ENCODE assay signal across 23 cellular contexts in genomic region chr3:128823638-128824037, GRCh38. TPM values are rescaled to one million over a fixed set of nuclear protein-coding genes. Genes with fewer than 3 reads are reported as not detected.
A peak's percentile ranks its signal among the peaks of the same experiment; 100 is the strongest.
DNase-seq lines count a peak whose midpoint lies in the region; ATAC-seq and TF ChIP-seq lines count a peak whose summit lies in the region.
"Had no signal": no experiment of that assay in that cellular context is flagged by ENCODE, and none has a peak within 500 bp of the region (broad histone marks: within the 10 kb centered on the region; RNA-seq: fewer than 3 reads in every experiment).

No MANE protein-coding gene starts in this region.

- no peak overlapping the region for H3K27ac ChIP-seq in SK-N-SH (ENCODE audit: low read depth in 2 of 2, low read length in 1 of 2)
- H3K27ac ChIP-seq: 22Rv1, brain microvascular endothelial cell, upper lobe of left lung had no signal

- no peak overlapping the region for H3K4me2 ChIP-seq in SK-N-SH

- H3K27ac Mint-ChIP-seq in activated T-helper 17 cell treated with anti-CD3 and anti-CD28 coated beads, Interleukin-2, amount 50 U/mL, for 72 hours = peak overlapping the region; percentile 71
- H3K27ac Mint-ChIP-seq in stimulated activated naive B cell treated with anti-CD40 and anti-IgM and Interleukin-4, amounts not matched to agents 10 μg/mL and 1 μg/mL and 100 μg/mL, for 72 hours = peak overlapping the region; percentile 90
- H3K27ac Mint-ChIP-seq: activated CD4-positive, alpha-beta memory T cell treated with anti-CD3 and anti-CD28 coated beads, Interleukin-2, amount 10 ng/mL, durations not matched to agents 7 days and 5 days had no signal

- H3K27me3 ChIP-seq in SK-N-SH (ENCODE audit: insufficient read depth) = no peaks in the 10 kb centered on the region
- H3K27me3 ChIP-seq: brain microvascular endothelial cell, upper lobe of left lung had no signal

- no peak for TF ChIP-seq CTCF in SK-N-SH (IDR thresholded peaks at IDR 0.05)

- H3K36me3 Mint-ChIP-seq in activated T-helper 17 cell treated with anti-CD3 and anti-CD28 coated beads, Interleukin-2, amount 50 U/mL, for 72 hours (ENCODE audit: low read depth) = peaks cover 18% of the 10 kb centered on the region
- H3K36me3 Mint-ChIP-seq in stimulated activated naive B cell treated with anti-CD40 and anti-IgM and Interleukin-4, amounts not matched to agents 10 μg/mL and 1 μg/mL and 100 μg/mL, for 72 hours = peaks cover 24 to 41% of the 10 kb centered on the region in 2 donors

- peaks cover 7% of the 10 kb centered on the region for H3F3A ChIP-seq in SK-N-SH (replicated peaks; ENCODE audit: insufficient read depth)

- H3K36me3 ChIP-seq in SK-N-SH (replicated peaks in 1 of 2; ENCODE audit: control insufficient read depth in 1 of 2, insufficient read depth in 2 of 2, low read length in 1 of 2) = peaks cover 11 to 12% of the 10 kb centered on the region in 2 experiments

- ATAC-seq in SK-N-SH treated with all-trans-retinoic acid at 6 μM for 48 hours = peak; percentile 34
- no peak for ATAC-seq in activated T-helper 17 cell treated with anti-CD3 and anti-CD28 coated beads, Interleukin-2, amount 50 U/mL, for 72 hours (replicated peaks)
- ATAC-seq in left lobe of liver = peak; percentile 59
- ATAC-seq in stimulated activated naive B cell treated with anti-CD40 and anti-IgM and Interleukin-4, amounts not matched to agents 10 μg/mL and 1 μg/mL and 100 μg/mL, for 72 hours (replicated peaks) = no peak

- no peaks in the 10 kb centered on the region for H3K79me2 ChIP-seq in SK-N-SH (ENCODE audit: insufficient read depth)

- POLR2A ChIA-PET in SK-N-SH (lab: Yijun Ruan, JAX) = no interaction called here

- CTCF ChIA-PET in SK-N-SH (lab: Yijun Ruan, JAX) = interaction anchor here (1.1 to 2.1 kb wide), 2 partner anchors 28 to 143 kb away, joined by 4 to 8 read pairs; no protein-coding TSS in a partner anchor

- H3K9ac ChIP-seq in SK-N-SH = no peak overlapping the region

- H3K4me3 ChIP-seq in SK-N-SH (ENCODE audit: low read depth in 2 of 2, low read length in 1 of 2) = no peak overlapping the region
- H3K4me3 ChIP-seq: upper lobe of left lung had no signal

- H3K4me1 ChIP-seq in SK-N-SH (ENCODE audit: control insufficient read depth in 1 of 2, insufficient read depth in 2 of 2, low read depth in 1 of 2, low read length in 1 of 2) = no peaks in the 10 kb centered on the region
- H3K4me1 ChIP-seq: upper lobe of left lung had no signal

- H2AFZ ChIP-seq in SK-N-SH (ENCODE audit: low read depth) = no peak overlapping the region

- no peaks in the 10 kb centered on the region for H3K9me3 Mint-ChIP-seq in activated T-helper 17 cell treated with anti-CD3 and anti-CD28 coated beads, Interleukin-2, amount 50 U/mL, for 72 hours
- H3K9me3 Mint-ChIP-seq in stimulated activated naive B cell treated with anti-CD40 and anti-IgM and Interleukin-4, amounts not matched to agents 10 μg/mL and 1 μg/mL and 100 μg/mL, for 72 hours = no peaks in the 10 kb centered on the region
- H3K9me3 Mint-ChIP-seq: activated CD4-positive, alpha-beta memory T cell treated with anti-CD3 and anti-CD28 coated beads, Interleukin-2, amount 10 ng/mL, durations not matched to agents 7 days and 5 days; activated naive CD4-positive, alpha-beta T cell treated with anti-CD3 and anti-CD28 coated beads, Interleukin-2, amount 50 U/mL, for 72 hours; activated T-cell treated with anti-CD3 and anti-CD28 coated beads, Interleukin-2, amount 50 U/mL, for 4 hours had no signal

- no peaks in the 10 kb centered on the region for H3K9me3 ChIP-seq in SK-N-SH
- H3K9me3 ChIP-seq: upper lobe of left lung had no signal

- DNase-seq in SK-N-SH (no peak), left lobe of liver (ENCODE audit: low spot score) (no peak), DMS114 treated with DMSO at 0.1 percent for 48 hours (lab: John Stamatoyannopoulos, UW; ENCODE audit: unreplicated experiment) (no peak), Ammon's horn (ENCODE audit: low spot score) (no peak)
- DNase-seq in stimulated activated naive B cell treated with anti-CD40 and anti-IgM and Interleukin-4, amounts not matched to agents 10 μg/mL and 1 μg/mL and 100 μg/mL, for 72 hours = no peak
- DNase-seq in stimulated activated naive CD4-positive, alpha-beta T cell (lab: John Stamatoyannopoulos, UW) = no peak
- DNase-seq: activated CD4-positive, alpha-beta memory T cell treated with anti-CD3 and anti-CD28 coated beads, Interleukin-2, amount 10 ng/mL, durations not matched to agents 7 days and 5 days; activated T-cell treated with anti-CD3 and anti-CD28 coated beads, Interleukin-2, amount 50 U/mL, for 4 hours; brain microvascular endothelial cell; Calu3; foreskin melanocyte; Kasumi-1; NCI-H1092 treated with DMSO at 0.1 percent for 48 hours; NCI-H2081 treated with DMSO at 0.1 percent for 48 hours; NCI-H526; SHP77; T-helper 2 cell; upper lobe of left lung had no signal

- WGBS in SK-N-SH (ENCODE audit: low lambda C conversion rate) = 83% methylated on average over 1 of the region's 3 CpGs

- TF ChIP-seq RAD21 in SK-N-SH (IDR thresholded peaks at IDR 0.05; ENCODE audit: low read length) = no peak

- H3K9me2 ChIP-seq in SK-N-SH = no peaks in the 10 kb centered on the region

- H3K27me3 Mint-ChIP-seq in activated T-helper 17 cell treated with anti-CD3 and anti-CD28 coated beads, Interleukin-2, amount 50 U/mL, for 72 hours = no peaks in the 10 kb centered on the region
- H3K27me3 Mint-ChIP-seq in stimulated activated naive B cell treated with anti-CD40 and anti-IgM and Interleukin-4, amounts not matched to agents 10 μg/mL and 1 μg/mL and 100 μg/mL, for 72 hours = no peaks in the 10 kb centered on the region
- H3K27me3 Mint-ChIP-seq: activated CD4-positive, alpha-beta memory T cell treated with anti-CD3 and anti-CD28 coated beads, Interleukin-2, amount 10 ng/mL, durations not matched to agents 7 days and 5 days; dendritic cell treated with granulocyte-macrophage colony-stimulating factor and Interleukin-4, amounts not matched to agents 40 ng/mL and 50 ng/mL, for 4 days had no signal

- TF ChIP-seq EP300 in SK-N-SH (IDR thresholded peaks at IDR 0.05; ENCODE audit: borderline replicate concordance in 1 of 2, low read depth in 1 of 2, low read length in 1 of 2) = no peak

- H3K4me1 Mint-ChIP-seq in activated T-helper 17 cell treated with anti-CD3 and anti-CD28 coated beads, Interleukin-2, amount 50 U/mL, for 72 hours = peaks cover 4% of the 10 kb centered on the region
- H3K4me1 Mint-ChIP-seq in stimulated activated naive B cell treated with anti-CD40 and anti-IgM and Interleukin-4, amounts not matched to agents 10 μg/mL and 1 μg/mL and 100 μg/mL, for 72 hours = peaks cover 0 to 5% of the 10 kb centered on the region in 2 donors
- H3K4me1 Mint-ChIP-seq: activated CD4-positive, alpha-beta memory T cell treated with anti-CD3 and anti-CD28 coated beads, Interleukin-2, amount 10 ng/mL, durations not matched to agents 7 days and 5 days had no signal

- no peaks in the 10 kb centered on the region for H4K20me1 ChIP-seq in SK-N-SH (ENCODE audit: insufficient read depth)

- no peak overlapping the region for H3K4me3 Mint-ChIP-seq in activated T-helper 17 cell treated with anti-CD3 and anti-CD28 coated beads, Interleukin-2, amount 50 U/mL, for 72 hours
- no peak overlapping the region for H3K4me3 Mint-ChIP-seq in stimulated activated naive B cell treated with anti-CD40 and anti-IgM and Interleukin-4, amounts not matched to agents 10 μg/mL and 1 μg/mL and 100 μg/mL, for 72 hours
- H3K4me3 Mint-ChIP-seq: activated CD4-positive, alpha-beta memory T cell treated with anti-CD3 and anti-CD28 coated beads, Interleukin-2, amount 10 ng/mL, durations not matched to agents 7 days and 5 days; activated T-cell treated with anti-CD3 and anti-CD28 coated beads, Interleukin-2, amount 50 U/mL, for 4 hours; dendritic cell treated with granulocyte-macrophage colony-stimulating factor and Interleukin-4, amounts not matched to agents 40 ng/mL and 50 ng/mL, for 4 days had no signal

TF ChIP-seq in SK-N-SH treated with all-trans-retinoic acid at 6 μM for 48 hours, 23 proteins besides CTCF, POLR2A, EP300 and RAD21 (continues in another document):
- TF ChIP-seq POU6F1 (CRISPR knock-in tag; IDR thresholded peaks at IDR 0.05; ENCODE audit: borderline replicate concordance, low read depth) (no peak), ZNF565 (CRISPR knock-in tag; conservative IDR thresholded peaks at IDR 0.05; ENCODE audit: low read depth) (no peak)

TF ChIP-seq in SK-N-SH, 30 proteins besides CTCF, POLR2A, EP300 and RAD21 (continues in another document):
- TF ChIP-seq NRF1 (IDR thresholded peaks at IDR 0.05; ENCODE audit: low read depth, low read length) (no peak), PBX3 (IDR thresholded peaks at IDR 0.05) (no peak), IRF3 (IDR thresholded peaks at IDR 0.05; ENCODE audit: low read depth, low read length) (no peak), MAX (IDR thresholded peaks at IDR 0.05; ENCODE audit: low read depth) (no peak), SMC3 (IDR thresholded peaks at IDR 0.05; ENCODE audit: low read depth, low read length) (no peak)

RNA-seq across cellular contexts. Expression of gene ACAD9, which starts 55.8 kb away (rescaled TPM):
- polyA plus RNA-seq in SK-N-SH (2012; rRNA removed) = 38.2 and 41.9 TPM in 2 replicates
- 21.3 and 28.1 TPM in 2 replicates for polyA plus RNA-seq in SK-N-SH (2012; cell fraction: cytosol; rRNA removed)
- 95.1 and 120 TPM in 2 replicates for polyA plus RNA-seq in SK-N-SH (2012; cell fraction: nucleus; rRNA removed)
- total RNA-seq in activated T-helper 17 cell treated with anti-CD3 and anti-CD28 coated beads, Interleukin-2, amount 50 U/mL, for 72 hours = 10 to 100 TPM; 59.8 to 60.3 TPM
- 30.7 TPM for total RNA-seq in left lobe of liver

Comparison
In these comparisons a context has a peak if more than half of its experiments do, and no peak if none do; other contexts are left out.
1. ATAC-seq: peak in SK-N-SH treated with all-trans-retinoic acid at 6 μM for 48 hours (single experiment) and left lobe of liver (single experiment); none in activated T-helper 17 cell treated with anti-CD3 and anti-CD28 coated beads, Interleukin-2, amount 50 U/mL, for 72 hours (single experiment) and stimulated activated naive B cell treated with anti-CD40 and anti-IgM and Interleukin-4, amounts not matched to agents 10 μg/mL and 1 μg/mL and 100 μg/mL, for 72 hours (0 of 2).